ENCODE assay signal across 21 cellular contexts in the genomic region with DNA sequence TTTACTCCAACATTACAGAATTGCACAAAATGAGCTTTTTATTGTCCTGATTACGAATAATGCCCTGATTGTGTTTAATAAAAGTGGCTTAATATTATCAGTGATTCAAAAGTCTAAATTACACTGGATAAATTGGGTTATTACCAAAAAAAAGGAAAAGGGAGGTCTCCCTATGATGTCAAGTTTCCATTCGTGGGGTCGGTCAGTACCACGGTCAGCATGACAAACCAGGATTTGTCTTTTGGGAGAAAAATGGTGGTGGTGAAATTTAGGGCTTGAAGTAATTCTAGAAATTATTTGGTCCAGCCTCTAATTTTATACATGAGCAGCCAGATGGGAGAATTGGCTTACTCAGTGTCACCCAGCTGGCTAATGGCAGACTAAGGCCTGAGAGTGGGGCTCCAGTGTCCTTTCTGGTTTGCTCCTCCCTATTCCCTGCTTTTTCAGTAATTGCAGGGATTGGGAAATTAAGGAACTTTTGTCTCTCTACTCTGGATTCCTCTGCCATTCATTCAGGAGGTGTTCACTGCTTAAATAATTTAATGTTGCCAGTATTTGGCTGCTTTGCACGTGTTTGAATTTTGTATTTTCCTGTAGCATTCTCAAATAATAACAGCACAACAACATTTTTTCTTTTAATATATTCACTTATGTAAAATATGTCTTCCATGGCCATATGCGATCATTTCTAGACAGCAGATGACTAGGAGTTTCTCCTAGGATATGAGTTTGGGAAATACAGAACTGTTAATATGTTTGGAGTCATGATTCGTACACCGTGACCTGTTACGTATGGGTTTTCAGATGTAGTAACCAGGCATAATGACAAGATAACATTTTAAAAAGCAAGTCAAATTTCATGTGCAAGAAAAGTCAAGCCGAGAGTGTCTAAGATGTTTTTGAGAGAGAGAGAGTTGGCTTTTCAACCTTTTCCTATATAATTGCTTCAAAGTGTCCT.
DNase-seq lines count a peak whose midpoint lies in the region; ATAC-seq, FAIRE-seq and TF ChIP-seq lines count a peak whose summit lies in the region.
"Had no signal": no experiment of that assay in that cellular context is flagged by ENCODE, and none has a peak within 500 bp of the region (broad histone marks: within the 10 kb centered on the region; RNA-seq: fewer than 3 reads in every experiment).

No MANE protein-coding gene starts in this region.

- peak; percentile 55 for ATAC-seq in left ventricle myocardium superior
- ATAC-seq in pancreas: no peak
- ATAC-seq: GM12878 had no signal

- TF ChIP-seq CTCF in pancreas (IDR thresholded peaks at IDR 0.05): no peak

- H3K27ac ChIP-seq in pancreas: no peak overlapping the region
- H3K27ac ChIP-seq: Peyer's patch, SJCRH30 had no signal

- DNase-seq in left ventricle myocardium superior (no peak), cardiac septum (ENCODE audit: low spot score) (no peak), amniotic epithelial cell (ENCODE audit: low read depth) (peak; percentile 50), NCI-H748 (lab: John Stamatoyannopoulos, UW; ENCODE audit: unreplicated experiment) (no peak), pancreas (no peak)
- DNase-seq in activated T-cell treated with anti-CD3 and anti-CD28 coated beads, Interleukin-2, amount 50 U/mL, for 1 hour: no peak
- DNase-seq: BE2C; DMS79 treated with DMSO at 0.1 percent for 48 hours; KG1; NCI-H1092; NCI-H1436; NCI-H187 treated with DMSO at 0.1 percent for 48 hours; NCI-H2107; NCI-H2227 treated with DMSO at 0.1 percent for 48 hours; NCI-H526 treated with DMSO at 0.1 percent for 48 hours; NK-92 treated with Interleukin-12 subunit alpha and Interleukin-12 subunit beta, amount 100 ng/mL, for 24 hours; Peyer's patch; SJCRH30 had no signal

- H3K27me3 ChIP-seq in pancreas: no peaks in the 10 kb centered on the region
- H3K27me3 ChIP-seq: BE2C, Peyer's patch, SJCRH30 had no signal

- FAIRE-seq in pancreas (lab: Jason Lieb, UNC): no peak
- FAIRE-seq: GM12878, H1 had no signal

- no peaks in the 10 kb centered on the region for H3K4me1 ChIP-seq in pancreas
- H3K4me1 ChIP-seq: BE2C had no signal

- no peaks in the 10 kb centered on the region for H3K36me3 ChIP-seq in pancreas
- H3K36me3 ChIP-seq: BE2C, Peyer's patch, SJCRH30 had no signal

- TF ChIP-seq EP300 in Ishikawa (IDR thresholded peaks at IDR 0.05; ENCODE audit: borderline replicate concordance): no peak

- H3K9me3 ChIP-seq in pancreas: no peaks in the 10 kb centered on the region
- H3K9me3 ChIP-seq: BE2C, Peyer's patch, SJCRH30 had no signal

- H3K4me3 ChIP-seq in pancreas: no peak overlapping the region
- H3K4me3 ChIP-seq: GM12878, Peyer's patch, SJCRH30 had no signal

- WGBS in pancreas, 2 donors: 86 to 87% methylated on average over 10 of the region's 10 CpGs

- intact Hi-C loops in left ventricle myocardium superior (cut with micrococcal nuclease) (no loop called here), cardiac septum (cut with DNase I) (no loop called here), pancreas (cut with DNase I) (no loop called here)

- no peak for TF ChIP-seq RAD21 in Ishikawa (IDR thresholded peaks at IDR 0.05; ENCODE audit: low read depth)

TF ChIP-seq in Ishikawa, 13 proteins besides CTCF, POLR2A, EP300 and RAD21:
- TF ChIP-seq REST (IDR thresholded peaks at IDR 0.05; ENCODE audit: low read depth) (peak; percentile 54), YY1 (IDR thresholded peaks at IDR 0.05; ENCODE audit: low read depth) (no peak)
